ENCODE assay signal across 23 cellular contexts in the genomic region with DNA sequence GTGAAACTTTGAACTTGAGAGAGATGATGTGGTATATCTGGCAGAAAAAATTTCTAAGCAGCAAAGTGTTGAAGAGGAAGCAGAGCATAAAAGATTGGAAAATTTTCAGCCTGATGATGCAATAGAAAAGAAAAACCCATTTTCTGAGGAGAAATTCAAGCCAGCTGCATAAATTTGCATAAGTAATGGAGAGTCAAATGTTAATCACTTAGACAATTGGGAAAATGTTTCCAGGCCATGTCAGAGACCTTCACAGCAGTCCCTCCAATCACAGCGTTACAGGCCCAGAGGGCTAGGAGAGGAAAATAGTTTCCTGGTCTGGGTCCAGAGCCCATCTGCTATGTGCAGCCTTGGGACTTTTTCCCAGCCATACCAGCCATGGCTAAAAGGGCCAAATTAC.
DNase-seq lines count a peak whose midpoint lies in the region; ATAC-seq, FAIRE-seq and TF ChIP-seq lines count a peak whose summit lies in the region.
"Had no signal": no experiment of that assay in that cellular context is flagged by ENCODE, and none has a peak within 500 bp of the region (broad histone marks: within the 10 kb centered on the region; RNA-seq: fewer than 3 reads in every experiment).

No MANE protein-coding gene starts in this region.

- H4K20me1 ChIP-seq in astrocyte (ENCODE audit: insufficient read depth, low read length): no peaks in the 10 kb centered on the region

- peak; percentile 4 for DNase-seq in G401 (ENCODE audit: low spot score)
- peak; percentile 58 for DNase-seq in astrocyte (ENCODE audit: low read depth)
- DNase-seq in dorsolateral prefrontal cortex: no peak
- peak; percentile 12 for DNase-seq in midbrain (lab: John Stamatoyannopoulos, UW)
- DNase-seq in HUDEP-2 (lab: John Stamatoyannopoulos, UW; ENCODE audit: unreplicated experiment in 76 of 76): no peak
- no peak for DNase-seq in superior temporal gyrus (ENCODE audit: extremely low spot score)
- no peak for DNase-seq in activated CD4-positive, alpha-beta memory T cell treated with anti-CD3 and anti-CD28 coated beads, Interleukin-2, amount 10 ng/mL, durations not matched to agents 7 days and 5 days
- DNase-seq: AML-193; Calu3; CD8-positive, alpha-beta memory T cell; EL; GOT3; KG1; NCI-H1092 treated with DMSO at 0.1 percent for 48 hours; NCI-H1436 treated with DMSO at 0.1 percent for 48 hours; NCI-H1930; NCI-H510A; PC-9; SHP77 treated with DMSO at 0.1 percent for 48 hours had no signal

- no peak overlapping the region for H3K4me3 Mint-ChIP-seq in astrocyte (ENCODE audit: unreplicated experiment)
- H3K4me3 Mint-ChIP-seq in activated CD4-positive, alpha-beta memory T cell treated with anti-CD3 and anti-CD28 coated beads, Interleukin-2, amount 10 ng/mL, durations not matched to agents 7 days and 5 days: no peak overlapping the region
- H3K4me3 Mint-ChIP-seq: CD8-positive, alpha-beta memory T cell had no signal

- H3K36me3 Mint-ChIP-seq in astrocyte (ENCODE audit: low read depth, unreplicated experiment): no peaks in the 10 kb centered on the region
- H3K36me3 Mint-ChIP-seq in activated CD4-positive, alpha-beta memory T cell treated with anti-CD3 and anti-CD28 coated beads, Interleukin-2, amount 10 ng/mL, durations not matched to agents 7 days and 5 days (ENCODE audit: low read depth): no peaks in the 10 kb centered on the region
- H3K36me3 Mint-ChIP-seq: CD8-positive, alpha-beta memory T cell had no signal

- POLR2A ChIA-PET in activated CD4-positive, alpha-beta memory T cell treated with anti-CD3 and anti-CD28 coated beads, Interleukin-2, amount 10 ng/mL, durations not matched to agents 7 days and 5 days (lab: Charles Lee): no interaction called here

- CTCF ChIA-PET in activated CD4-positive, alpha-beta memory T cell treated with anti-CD3 and anti-CD28 coated beads, Interleukin-2, amount 10 ng/mL, durations not matched to agents 7 days and 5 days (lab: Charles Lee): no interaction called here

- H3K27me3 Mint-ChIP-seq in astrocyte (ENCODE audit: low read depth, unreplicated experiment): no peaks in the 10 kb centered on the region
- H3K27me3 Mint-ChIP-seq in activated CD4-positive, alpha-beta memory T cell treated with anti-CD3 and anti-CD28 coated beads, Interleukin-2, amount 10 ng/mL, durations not matched to agents 7 days and 5 days: no peaks in the 10 kb centered on the region
- H3K27me3 Mint-ChIP-seq: CD8-positive, alpha-beta memory T cell had no signal

- H3K36me3 ChIP-seq in astrocyte (ENCODE audit: insufficient read depth, low read length): no peaks in the 10 kb centered on the region

- intact Hi-C loops in dorsolateral prefrontal cortex (cut with DNase I): loop anchor here in 1 of 2 donors (10.0 kb wide), 2 partner anchors 153 to 307 kb away; no protein-coding TSS in a partner anchor

- ATAC-seq in GM18498 (IDR thresholded peaks at IDR 0.05; ENCODE audit: unreplicated experiment): no peak

- peaks cover 3% of the 10 kb centered on the region for H3K4me1 ChIP-seq in astrocyte (ENCODE audit: insufficient read depth, low read length)

- H3K4me3 ChIP-seq in astrocyte (ENCODE audit: insufficient read depth, low read depth, low read length) (no peak overlapping the region), dorsolateral prefrontal cortex (no peak overlapping the region)
- H3K4me3 ChIP-seq: PC-9 had no signal

- no peak overlapping the region for H3K4me2 ChIP-seq in astrocyte (ENCODE audit: low read length)
- H3K4me2 ChIP-seq: PC-9 had no signal

- H3K27me3 ChIP-seq in astrocyte (ENCODE audit: insufficient read depth, low read length): no peaks in the 10 kb centered on the region
- no peaks in the 10 kb centered on the region for H3K27me3 ChIP-seq in dorsolateral prefrontal cortex

- H3K27ac ChIP-seq in astrocyte (ENCODE audit: low read depth, low read length) (no peak overlapping the region), dorsolateral prefrontal cortex (peak overlapping the region in 46 of 59 donors; percentile 5 to 82 (median 52))
- H3K27ac ChIP-seq: C4-2B, HL-60, PC-9, RWPE1 had no signal

- TF ChIP-seq CTCF in astrocyte (IDR thresholded peaks at IDR 0.05; ENCODE audit: insufficient read depth, low read depth, low read length): no peak
- TF ChIP-seq CTCF in dorsolateral prefrontal cortex (IDR thresholded peaks at IDR 0.05 in 54 of 56, conservative IDR thresholded peaks at IDR 0.05 in 2 of 56; ENCODE audit: low read depth in 1 of 56, partially characterized antibody in 56 of 56): no peak

- no peaks in the 10 kb centered on the region for H3K79me2 ChIP-seq in astrocyte (ENCODE audit: insufficient read depth, low read length)

- no peak overlapping the region for H3K27ac Mint-ChIP-seq in astrocyte (ENCODE audit: unreplicated experiment)
- no peak overlapping the region for H3K27ac Mint-ChIP-seq in activated CD4-positive, alpha-beta memory T cell treated with anti-CD3 and anti-CD28 coated beads, Interleukin-2, amount 10 ng/mL, durations not matched to agents 7 days and 5 days
- H3K27ac Mint-ChIP-seq: CD8-positive, alpha-beta memory T cell had no signal

- H3K9ac ChIP-seq in astrocyte (ENCODE audit: low read length): no peak overlapping the region

- FAIRE-seq in astrocyte (lab: Jason Lieb, UNC): no peak

- in situ Hi-C loops in G401 (cut with HindIII; ENCODE audit: low sequenced_read_pairs): no loop called here

- H3K4me1 Mint-ChIP-seq in astrocyte (ENCODE audit: low read depth, unreplicated experiment): no peaks in the 10 kb centered on the region
- no peaks in the 10 kb centered on the region for H3K4me1 Mint-ChIP-seq in activated CD4-positive, alpha-beta memory T cell treated with anti-CD3 and anti-CD28 coated beads, Interleukin-2, amount 10 ng/mL, durations not matched to agents 7 days and 5 days
- H3K4me1 Mint-ChIP-seq: CD8-positive, alpha-beta memory T cell had no signal

- no peaks in the 10 kb centered on the region for H3K9me3 ChIP-seq in astrocyte (ENCODE audit: insufficient read depth, low read depth, low read length)

- peaks cover 3% of the 10 kb centered on the region for H3K9me3 Mint-ChIP-seq in astrocyte (ENCODE audit: unreplicated experiment)
- H3K9me3 Mint-ChIP-seq in activated CD4-positive, alpha-beta memory T cell treated with anti-CD3 and anti-CD28 coated beads, Interleukin-2, amount 10 ng/mL, durations not matched to agents 7 days and 5 days: peaks cover 21% of the 10 kb centered on the region

- H2AFZ ChIP-seq in astrocyte (ENCODE audit: low read depth, low read length): no peak overlapping the region
- H2AFZ ChIP-seq: PC-9 had no signal

Comparison
In these comparisons a context has a peak if more than half of its experiments do, and no peak if none do; other contexts are left out.
1. DNase-seq: peak in G401 (single experiment), astrocyte (single experiment) and midbrain (single experiment); none in dorsolateral prefrontal cortex (0 of 10), HUDEP-2 (0 of 76), superior temporal gyrus (single experiment) and activated CD4-positive, alpha-beta memory T cell treated with anti-CD3 and anti-CD28 coated beads, Interleukin-2, amount 10 ng/mL, durations not matched to agents 7 days and 5 days (single experiment).